16 cellular contexts compared by ENCODE assay signal in genomic region chr3:141992512-141992911, GRCh38.
DNase-seq lines count a peak whose midpoint lies in the region; ATAC-seq and TF ChIP-seq lines count a peak whose summit lies in the region.
"Had no signal": no experiment of that assay in that cellular context is flagged by ENCODE, and none has a peak within 500 bp of the region (broad histone marks: within the 10 kb centered on the region; RNA-seq: fewer than 3 reads in every experiment).

No MANE protein-coding gene starts in this region.

- no peak overlapping the region for H3K4me3 ChIP-seq in fibroblast of villous mesenchyme (ENCODE audit: low read depth, low read length)
- H3K4me3 ChIP-seq: left ventricle myocardium inferior, SK-N-MC had no signal

- no peak for TF ChIP-seq CTCF in GM20000 (IDR thresholded peaks at IDR 0.05; ENCODE audit: extremely low read depth, missing control alignments)
- no peak for TF ChIP-seq CTCF in fibroblast of villous mesenchyme (IDR thresholded peaks at IDR 0.05; ENCODE audit: insufficient read depth, low read depth, low read length)

- peak; percentile 28 for DNase-seq in GM20000 (ENCODE audit: low spot score)
- peak; percentile 34 for DNase-seq in fibroblast of villous mesenchyme (ENCODE audit: low read depth)
- no peak for DNase-seq in activated CD4-positive, CD25-positive, alpha-beta regulatory T cell treated with anti-CD3 and anti-CD28 coated beads, Interleukin-2, amount 50 U/mL, for 72 hours
- no peak for DNase-seq in stimulated activated naive CD4-positive, alpha-beta T cell treated with Interleukin-2 at 50 U/mL for 16 hours (lab: John Stamatoyannopoulos, UW)
- no peak for DNase-seq in activated effector memory CD4-positive, alpha-beta T cell treated with Interleukin-2 at 50 U/mL for 16 hours
- DNase-seq: activated CD4-positive, alpha-beta T cell treated with anti-CD3 and anti-CD28 coated beads, Interleukin-2, amount 50 U/mL, for 1 hour; activated naive CD4-positive, alpha-beta T cell treated with anti-CD3 and anti-CD28 coated beads, Interleukin-2, amount 50 U/mL, for 16 hours; CD8-positive, alpha-beta memory T cell; cortex of kidney; foreskin melanocyte; left ventricle myocardium inferior; NCI-H1417; NCI-H69 had no signal

- ATAC-seq in GM18520 (IDR thresholded peaks at IDR 0.05; ENCODE audit: unreplicated experiment) (peak; percentile 63), HG03103 (IDR thresholded peaks at IDR 0.05; ENCODE audit: low read depth, unreplicated experiment) (peak; percentile 58)

Comparison
In these comparisons a context has a peak if more than half of its experiments do, and no peak if none do; other contexts are left out.
1. DNase-seq: peak in GM20000 (single experiment) and fibroblast of villous mesenchyme (single experiment); none in activated CD4-positive, CD25-positive, alpha-beta regulatory T cell treated with anti-CD3 and anti-CD28 coated beads, Interleukin-2, amount 50 U/mL, for 72 hours (single experiment), stimulated activated naive CD4-positive, alpha-beta T cell treated with Interleukin-2 at 50 U/mL for 16 hours (single experiment) and activated effector memory CD4-positive, alpha-beta T cell treated with Interleukin-2 at 50 U/mL for 16 hours (single experiment).